ENCODE assay signal across 8 cellular contexts in the genomic region with DNA sequence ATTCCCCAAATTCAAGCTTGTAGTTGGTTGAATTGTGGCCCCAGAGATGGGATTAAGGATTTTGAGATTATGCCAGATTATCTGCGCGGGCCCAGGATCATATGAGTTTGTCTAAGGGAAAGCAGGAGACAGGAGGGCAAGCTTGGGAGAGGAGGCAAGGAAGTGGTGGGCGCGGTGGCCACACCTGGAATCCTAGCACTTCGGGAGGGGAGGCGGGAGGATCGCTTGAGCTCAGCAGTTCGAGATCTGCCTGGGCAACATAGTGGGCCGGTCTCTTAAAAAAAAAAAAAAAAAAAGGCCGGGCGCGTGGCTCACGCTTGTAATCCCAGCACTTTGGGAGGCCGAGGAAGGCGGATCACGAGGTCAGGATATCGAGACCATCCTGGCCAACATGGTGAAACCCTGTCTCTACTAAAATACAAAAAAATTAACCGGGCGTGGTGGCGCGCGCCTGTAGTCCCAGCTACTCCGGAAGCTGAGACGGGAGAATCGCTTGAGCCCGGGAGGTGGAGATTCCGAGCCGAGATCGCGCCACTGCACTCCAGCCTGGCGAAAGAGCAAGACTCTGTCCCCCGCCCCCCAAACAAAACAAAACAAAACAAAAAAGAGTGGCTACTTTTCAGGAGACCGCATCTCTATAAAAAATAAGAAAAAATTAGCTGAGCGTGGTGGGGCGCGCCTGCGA.
DNase-seq lines count a peak whose midpoint lies in the region; ATAC-seq and TF ChIP-seq lines count a peak whose summit lies in the region.

No MANE protein-coding gene starts in this region.

- H3K36me3 ChIP-seq in mucosa of rectum (ENCODE audit: control insufficient read depth in 2 of 2, insufficient read depth in 2 of 2, low read length in 2 of 2) = peaks cover 11 to 15% of the 10 kb centered on the region in 2 donors

- peaks cover 6 to 8% of the 10 kb centered on the region in 2 donors for H3K4me1 ChIP-seq in mucosa of rectum (ENCODE audit: control insufficient read depth in 2 of 2, insufficient read depth in 2 of 2, low read length in 2 of 2)

- H3K27ac ChIP-seq in coronary artery = peak overlapping the region; percentile 74 to 91
- H3K27ac ChIP-seq in mucosa of rectum (ENCODE audit: low read depth in 2 of 2, low read length in 2 of 2) = peak overlapping the region; percentile 79 to 82

- H3K4me3 ChIP-seq in coronary artery (peak overlapping the region; percentile 75), mucosa of rectum (ENCODE audit: low read length in 2 of 2) (peak overlapping the region; percentile 69 to 71)

- peak overlapping the region; percentile 63 to 78 for H3K9ac ChIP-seq in mucosa of rectum (ENCODE audit: low read depth in 1 of 2, low read length in 2 of 2)

- no peak for TF ChIP-seq CTCF in coronary artery (IDR thresholded peaks at IDR 0.05)

- DNase-seq in stimulated activated CD4-positive, alpha-beta T cell treated with anti-CD3 and anti-CD28 coated beads, Interleukin-1b, Interleukin-23, amount 100 ng/mL, for 48 hours = peak; percentile 24
- DNase-seq in stimulated activated CD4-positive, alpha-beta T cell treated with anti-CD3 and anti-CD28 coated beads, Interleukin-4, amount 100 ng/mL, for 24 hours = no peak
- peak; percentile 83 for DNase-seq in NCI-H82 treated with DMSO at 0.1 percent for 48 hours (lab: John Stamatoyannopoulos, UW; ENCODE audit: unreplicated experiment)
- DNase-seq in coronary artery (ENCODE audit: low spot score) = no peak
- DNase-seq in hippocampal formation (lab: John Stamatoyannopoulos, UW) = no peak

- H3K9me3 ChIP-seq in mucosa of rectum (ENCODE audit: control insufficient read depth in 2 of 2, low read length in 2 of 2) = no peaks in the 10 kb centered on the region

- ATAC-seq in HG03097 (IDR thresholded peaks at IDR 0.05; ENCODE audit: low FRiP score, unreplicated experiment) (no peak), GM21825 (IDR thresholded peaks at IDR 0.05; ENCODE audit: unreplicated experiment) (no peak)

- H3K27me3 ChIP-seq in mucosa of rectum (ENCODE audit: control insufficient read depth in 2 of 2, insufficient read depth in 2 of 2, low read length in 2 of 2) = no peaks in the 10 kb centered on the region

Comparison
In these comparisons a context has a peak if more than half of its experiments do, and no peak if none do; other contexts are left out.
1. DNase-seq: peak in stimulated activated CD4-positive, alpha-beta T cell treated with anti-CD3 and anti-CD28 coated beads, Interleukin-1b, Interleukin-23, amount 100 ng/mL, for 48 hours (single experiment) and NCI-H82 treated with DMSO at 0.1 percent for 48 hours (single experiment); none in stimulated activated CD4-positive, alpha-beta T cell treated with anti-CD3 and anti-CD28 coated beads, Interleukin-4, amount 100 ng/mL, for 24 hours (single experiment), coronary artery (single experiment) and hippocampal formation (0 of 2).